In genomic region chr10:65802391-65802790, GRCh38 we compare ENCODE assay signal across 27 cellular contexts.
"Had no signal": no experiment of that assay in that cellular context is flagged by ENCODE, and none has a peak within 500 bp of the region (broad histone marks: within the 10 kb centered on the region; RNA-seq: fewer than 3 reads in every experiment).

No MANE protein-coding gene starts in this region.

- H3K9me3 ChIP-seq: ovary, psoas muscle, right lobe of liver, sigmoid colon, suprapubic skin, testis, tibial artery, transverse colon, upper lobe of right lung, uterus had no signal

- H2AFZ ChIP-seq: neural progenitor cell, parathyroid adenoma had no signal

- H3K27ac ChIP-seq: neural progenitor cell, ovary, parathyroid adenoma, psoas muscle, right lobe of liver, sigmoid colon, suprapubic skin, testis, tibial artery, transverse colon, upper lobe of right lung, uterus had no signal

- H3K4me1 ChIP-seq: neural progenitor cell, parathyroid adenoma, psoas muscle, right lobe of liver, suprapubic skin, testis, tibial artery, transverse colon, upper lobe of right lung, uterus had no signal

- H3K4me3 ChIP-seq: neural progenitor cell, ovary, psoas muscle, right lobe of liver, sigmoid colon, suprapubic skin, testis, tibial artery, transverse colon, upper lobe of right lung, uterus had no signal

- H3K27me3 ChIP-seq: neural progenitor cell, ovary, right lobe of liver, sigmoid colon, suprapubic skin, testis, tibial artery, transverse colon, upper lobe of right lung, uterus had no signal

- H3K4me2 ChIP-seq: neural progenitor cell had no signal

- ATAC-seq: natural killer cell; psoas muscle; right cardiac atrium; right lobe of liver; stimulated activated memory B cell treated with anti-CD40 and anti-IgM and Interleukin-4, amounts not matched to agents 10 μg/mL and 1 μg/mL and 100 μg/mL, for 72 hours; stimulated activated naive CD8-positive, alpha-beta T cell treated with anti-CD3 and anti-CD28 coated beads, Interleukin-15, amount 100 ng/mL, for 72 hours; stimulated activated naive CD8-positive, alpha-beta T cell treated with anti-CD3 and anti-CD28 coated beads, Interleukin-15, Interleukin-2, amounts not matched to agents 100 U/mL and 50 U/mL, for 24 hours; upper lobe of right lung had no signal

- H3K9ac ChIP-seq: neural progenitor cell, parathyroid adenoma had no signal

- H3K36me3 ChIP-seq: neural progenitor cell, ovary, right lobe of liver, sigmoid colon, suprapubic skin, tibial artery, transverse colon, upper lobe of right lung, uterus had no signal

- H3K79me2 ChIP-seq: parathyroid adenoma had no signal

- FAIRE-seq: small intestine had no signal

- DNase-seq: natural killer cell; occipital lobe; ovary; posterior cingulate gyrus; psoas muscle; right cardiac atrium; right lobe of liver; sigmoid colon; small intestine; stimulated activated CD4-positive, alpha-beta T cell treated with anti-CD3 and anti-CD28 coated beads, Interleukin-15, amount 100 ng/mL, for 24 hours; stimulated activated CD4-positive, alpha-beta T cell treated with anti-CD3 and anti-CD28 coated beads, Interleukin-2, amount 100 ng/mL, for 24 hours; stimulated activated CD4-positive, alpha-beta T cell treated with anti-CD3 and anti-CD28 coated beads, Interleukin-4, amount 100 ng/mL, for 1 hour; stimulated activated CD4-positive, alpha-beta T cell treated with anti-CD3 and anti-CD28 coated beads, Interleukin-4, amount 100 ng/mL, for 4 hours; stimulated activated CD8-positive, alpha-beta memory T cell treated with anti-CD3 and anti-CD28 coated beads, Interleukin-4, amount 100 ng/mL, for 48 hours; stimulated activated naive CD4-positive, alpha-beta T cell; stimulated activated naive CD8-positive, alpha-beta T cell treated with anti-CD3 and anti-CD28 coated beads, Interleukin-15, amount 100 ng/mL, for 72 hours; stimulated activated naive CD8-positive, alpha-beta T cell treated with anti-CD3 and anti-CD28 coated beads, Interleukin-15, Interleukin-2, amounts not matched to agents 100 U/mL and 50 U/mL, for 24 hours; substantia nigra; testis; tibial artery; transverse colon; upper lobe of right lung; uterus had no signal
